In the genomic region with DNA sequence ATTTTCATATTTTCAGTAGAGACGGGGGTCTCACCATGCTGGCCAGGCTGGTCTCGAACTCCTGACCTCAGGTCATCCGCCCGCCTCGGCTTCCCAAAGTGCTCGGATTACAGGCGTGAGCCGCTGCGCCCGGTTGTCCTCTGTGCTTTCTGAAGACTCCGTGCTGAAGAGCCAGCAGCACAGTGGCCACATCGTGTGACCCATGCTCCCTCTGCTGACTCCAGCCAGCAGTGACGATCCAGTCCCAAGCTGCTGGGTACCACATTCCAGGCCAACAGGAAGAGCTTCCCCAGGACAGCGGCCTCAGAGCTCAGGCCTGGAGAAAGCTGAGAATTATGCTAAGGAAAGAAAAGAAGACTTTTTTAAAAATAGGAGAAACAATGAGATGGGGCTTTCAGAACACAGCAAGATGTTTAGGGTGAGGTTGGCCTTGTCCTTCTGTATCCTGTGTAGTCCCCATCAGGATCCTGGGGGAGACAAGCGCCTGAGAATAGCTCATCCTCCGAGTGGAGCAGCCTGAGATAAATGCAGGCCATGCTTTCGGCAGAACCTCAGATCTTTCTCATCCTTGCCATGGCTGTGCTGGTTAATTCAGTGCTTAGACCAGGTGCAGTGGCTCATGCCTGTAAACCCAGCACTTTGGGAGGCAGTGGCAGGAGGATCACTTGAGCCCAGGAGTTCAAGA, we compare ENCODE assay signal across 1 cellular context.
TF ChIP-seq lines count a peak whose summit lies in the region.

No MANE protein-coding gene starts in this region.

TF ChIP-seq in K562, 482 proteins besides CTCF, POLR2A, EP300 and RAD21 (continued from another document and continues in another):
- TF ChIP-seq ZNF253 (CRISPR knock-in tag; conservative IDR thresholded peaks at IDR 0.05): no peak
- TF ChIP-seq KLF6 (CRISPR knock-in tag; IDR thresholded peaks at IDR 0.05; ENCODE audit: borderline replicate concordance): no peak
- no peak for TF ChIP-seq ZNF318 (IDR thresholded peaks at IDR 0.05; ENCODE audit: borderline replicate concordance in 1 of 2, low read depth in 1 of 2)
- TF ChIP-seq MED1 (CRISPR knock-in tag; IDR thresholded peaks at IDR 0.05; ENCODE audit: borderline replicate concordance): no peak
- peak in 1 of 2 experiments; percentile 62; a peak in 1 of 4 replicates for TF ChIP-seq TEAD1 (CRISPR knock-in tag; IDR thresholded peaks at IDR 0.05)
- no peak for TF ChIP-seq PATZ1 (CRISPR knock-in tag; IDR thresholded peaks at IDR 0.05; ENCODE audit: borderline replicate concordance)
- no peak for TF ChIP-seq FOS (IDR thresholded peaks at IDR 0.05; ENCODE audit: extremely low read depth, insufficient read length)
- TF ChIP-seq MYC (IDR thresholded peaks at IDR 0.05; ENCODE audit: low read depth, low read length): no peak
- no peak for TF ChIP-seq MYC (CRISPR knock-in tag; IDR thresholded peaks at IDR 0.05; ENCODE audit: borderline replicate concordance, low read depth)
- no peak for TF ChIP-seq E4F1 (CRISPR knock-in tag; IDR thresholded peaks at IDR 0.05; ENCODE audit: borderline replicate concordance)
- no peak for TF ChIP-seq RHOXF2B (CRISPR knock-in tag; conservative IDR thresholded peaks at IDR 0.05)
- peak; percentile 32; the same call in 1 of the 2 replicates for TF ChIP-seq CREM (IDR thresholded peaks at IDR 0.05; ENCODE audit: low read depth)
- peak; percentile 45; the same call in 1 of the 2 replicates for TF ChIP-seq CTBP1 (IDR thresholded peaks at IDR 0.05; ENCODE audit: borderline replicate concordance)
- TF ChIP-seq TEAD4 (IDR thresholded peaks at IDR 0.05; ENCODE audit: low read length): peak; percentile 42; the same call in 1 of the 2 replicates
- TF ChIP-seq TEAD4 (CRISPR knock-in tag; IDR thresholded peaks at IDR 0.05; ENCODE audit: borderline replicate concordance): no peak
- TF ChIP-seq NRF1 (conservative IDR thresholded peaks at IDR 0.05 in 1 of 2, IDR thresholded peaks at IDR 0.05 in 1 of 2): no peak
- no peak for TF ChIP-seq ZNF239 (CRISPR knock-in tag; IDR thresholded peaks at IDR 0.05)
- TF ChIP-seq ILF3 (IDR thresholded peaks at IDR 0.05; ENCODE audit: borderline replicate concordance): no peak
- TF ChIP-seq U2AF2 (optimal IDR thresholded peaks at IDR 0.05; ENCODE audit: low read depth, low read length): no peak
- TF ChIP-seq MEF2A (IDR thresholded peaks at IDR 0.05; ENCODE audit: control insufficient read depth, low read depth, low read length): no peak
- TF ChIP-seq TAF7 (tag; IDR thresholded peaks at IDR 0.05): no peak
- TF ChIP-seq RBBP5 (IDR thresholded peaks at IDR 0.05; ENCODE audit: borderline replicate concordance, insufficient read depth, low read length, poor library complexity, severe bottlenecking): no peak
- TF ChIP-seq E2F1 (CRISPR knock-in tag; IDR thresholded peaks at IDR 0.05): no peak
- no peak for TF ChIP-seq TGIF2 (CRISPR knock-in tag; IDR thresholded peaks at IDR 0.05)
- TF ChIP-seq, protein P1, sequence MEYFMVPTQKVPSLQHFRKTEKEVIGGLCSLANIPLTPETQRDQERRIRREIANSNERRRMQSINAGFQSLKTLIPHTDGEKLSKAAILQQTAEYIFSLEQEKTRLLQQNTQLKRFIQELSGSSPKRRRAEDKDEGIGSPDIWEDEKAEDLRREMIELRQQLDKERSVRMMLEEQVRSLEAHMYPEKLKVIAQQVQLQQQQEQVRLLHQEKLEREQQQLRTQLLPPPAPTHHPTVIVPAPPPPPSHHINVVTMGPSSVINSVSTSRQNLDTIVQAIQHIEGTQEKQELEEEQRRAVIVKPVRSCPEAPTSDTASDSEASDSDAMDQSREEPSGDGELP (CRISPR knock-in tag; IDR thresholded peaks at IDR 0.05; ENCODE audit: borderline replicate concordance): peak; percentile 24; the same call in 1 of the 2 replicates
- TF ChIP-seq, protein P2, sequence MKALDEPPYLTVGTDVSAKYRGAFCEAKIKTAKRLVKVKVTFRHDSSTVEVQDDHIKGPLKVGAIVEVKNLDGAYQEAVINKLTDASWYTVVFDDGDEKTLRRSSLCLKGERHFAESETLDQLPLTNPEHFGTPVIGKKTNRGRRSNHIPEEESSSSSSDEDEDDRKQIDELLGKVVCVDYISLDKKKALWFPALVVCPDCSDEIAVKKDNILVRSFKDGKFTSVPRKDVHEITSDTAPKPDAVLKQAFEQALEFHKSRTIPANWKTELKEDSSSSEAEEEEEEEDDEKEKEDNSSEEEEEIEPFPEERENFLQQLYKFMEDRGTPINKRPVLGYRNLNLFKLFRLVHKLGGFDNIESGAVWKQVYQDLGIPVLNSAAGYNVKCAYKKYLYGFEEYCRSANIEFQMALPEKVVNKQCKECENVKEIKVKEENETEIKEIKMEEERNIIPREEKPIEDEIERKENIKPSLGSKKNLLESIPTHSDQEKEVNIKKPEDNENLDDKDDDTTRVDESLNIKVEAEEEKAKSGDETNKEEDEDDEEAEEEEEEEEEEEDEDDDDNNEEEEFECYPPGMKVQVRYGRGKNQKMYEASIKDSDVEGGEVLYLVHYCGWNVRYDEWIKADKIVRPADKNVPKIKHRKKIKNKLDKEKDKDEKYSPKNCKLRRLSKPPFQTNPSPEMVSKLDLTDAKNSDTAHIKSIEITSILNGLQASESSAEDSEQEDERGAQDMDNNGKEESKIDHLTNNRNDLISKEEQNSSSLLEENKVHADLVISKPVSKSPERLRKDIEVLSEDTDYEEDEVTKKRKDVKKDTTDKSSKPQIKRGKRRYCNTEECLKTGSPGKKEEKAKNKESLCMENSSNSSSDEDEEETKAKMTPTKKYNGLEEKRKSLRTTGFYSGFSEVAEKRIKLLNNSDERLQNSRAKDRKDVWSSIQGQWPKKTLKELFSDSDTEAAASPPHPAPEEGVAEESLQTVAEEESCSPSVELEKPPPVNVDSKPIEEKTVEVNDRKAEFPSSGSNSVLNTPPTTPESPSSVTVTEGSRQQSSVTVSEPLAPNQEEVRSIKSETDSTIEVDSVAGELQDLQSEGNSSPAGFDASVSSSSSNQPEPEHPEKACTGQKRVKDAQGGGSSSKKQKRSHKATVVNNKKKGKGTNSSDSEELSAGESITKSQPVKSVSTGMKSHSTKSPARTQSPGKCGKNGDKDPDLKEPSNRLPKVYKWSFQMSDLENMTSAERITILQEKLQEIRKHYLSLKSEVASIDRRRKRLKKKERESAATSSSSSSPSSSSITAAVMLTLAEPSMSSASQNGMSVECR (CRISPR knock-in tag; IDR thresholded peaks at IDR 0.05): no peak
- TF ChIP-seq SRSF7 (optimal IDR thresholded peaks at IDR 0.05; ENCODE audit: low read depth, low read length): no peak
- TF ChIP-seq, protein P3, sequence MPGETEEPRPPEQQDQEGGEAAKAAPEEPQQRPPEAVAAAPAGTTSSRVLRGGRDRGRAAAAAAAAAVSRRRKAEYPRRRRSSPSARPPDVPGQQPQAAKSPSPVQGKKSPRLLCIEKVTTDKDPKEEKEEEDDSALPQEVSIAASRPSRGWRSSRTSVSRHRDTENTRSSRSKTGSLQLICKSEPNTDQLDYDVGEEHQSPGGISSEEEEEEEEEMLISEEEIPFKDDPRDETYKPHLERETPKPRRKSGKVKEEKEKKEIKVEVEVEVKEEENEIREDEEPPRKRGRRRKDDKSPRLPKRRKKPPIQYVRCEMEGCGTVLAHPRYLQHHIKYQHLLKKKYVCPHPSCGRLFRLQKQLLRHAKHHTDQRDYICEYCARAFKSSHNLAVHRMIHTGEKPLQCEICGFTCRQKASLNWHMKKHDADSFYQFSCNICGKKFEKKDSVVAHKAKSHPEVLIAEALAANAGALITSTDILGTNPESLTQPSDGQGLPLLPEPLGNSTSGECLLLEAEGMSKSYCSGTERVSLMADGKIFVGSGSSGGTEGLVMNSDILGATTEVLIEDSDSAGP (CRISPR knock-in tag; IDR thresholded peaks at IDR 0.05): no peak
- TF ChIP-seq ZNF57 (CRISPR knock-in tag; IDR thresholded peaks at IDR 0.05): no peak
- TF ChIP-seq, protein P4, sequence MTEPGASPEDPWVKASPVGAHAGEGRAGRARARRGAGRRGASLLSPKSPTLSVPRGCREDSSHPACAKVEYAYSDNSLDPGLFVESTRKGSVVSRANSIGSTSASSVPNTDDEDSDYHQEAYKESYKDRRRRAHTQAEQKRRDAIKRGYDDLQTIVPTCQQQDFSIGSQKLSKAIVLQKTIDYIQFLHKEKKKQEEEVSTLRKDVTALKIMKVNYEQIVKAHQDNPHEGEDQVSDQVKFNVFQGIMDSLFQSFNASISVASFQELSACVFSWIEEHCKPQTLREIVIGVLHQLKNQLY (CRISPR knock-in tag; conservative IDR thresholded peaks at IDR 0.05): no peak
- peak; percentile 51; the same call in 1 of the 2 replicates for TF ChIP-seq SMC3 (conservative IDR thresholded peaks at IDR 0.05; ENCODE audit: insufficient read depth, low read depth, low read length)
